Comparison of ENCODE assay signal across 29 cellular contexts in genomic region chr12:25972783-25973182, GRCh38. TPM values are rescaled to one million over a fixed set of nuclear protein-coding genes. Genes with fewer than 3 reads are reported as not detected.
DNase-seq lines count a peak whose midpoint lies in the region; ATAC-seq and TF ChIP-seq lines count a peak whose summit lies in the region.
"Had no signal": no experiment of that assay in that cellular context is flagged by ENCODE, and none has a peak within 500 bp of the region (broad histone marks: within the 10 kb centered on the region; RNA-seq: fewer than 3 reads in every experiment).

No MANE protein-coding gene starts in this region.

- no peak overlapping the region for H3K27ac ChIP-seq in foreskin keratinocyte
- no peak overlapping the region for H3K27ac ChIP-seq in right atrium auricular region
- H3K27ac ChIP-seq: HL-60, neural progenitor cell, SK-N-MC, VCaP had no signal

- ATAC-seq in foreskin keratinocyte: peak; percentile 19
- ATAC-seq in stimulated activated naive CD8-positive, alpha-beta T cell treated with anti-CD3 and anti-CD28 coated beads, Interleukin-15, Interleukin-2, amounts not matched to agents 100 U/mL and 50 U/mL, for 24 hours: no peak
- ATAC-seq: activated T-cell treated with anti-CD3 and anti-CD28 coated beads, Interleukin-2, amount 50 U/mL, for 72 hours had no signal

- DNase-seq in AG10803 (ENCODE audit: low read depth) (peak; percentile 68), NCI-H226 (peak; percentile 12), chondrocyte (ENCODE audit: low spot score) (no peak), foreskin keratinocyte (peak in 1 of 2 donors; percentile 25), right atrium auricular region (ENCODE audit: low spot score) (no peak), midbrain (lab: John Stamatoyannopoulos, UW) (no peak), HK-2 (ENCODE audit: unreplicated experiment) (no peak)
- no peak for DNase-seq in stimulated activated naive CD8-positive, alpha-beta T cell treated with anti-CD3 and anti-CD28 coated beads, Interleukin-15, Interleukin-2, amounts not matched to agents 100 U/mL and 50 U/mL, for 24 hours
- DNase-seq: activated CD4-positive, alpha-beta T cell treated with anti-CD3 and anti-CD28 coated beads for 48 hours; activated naive CD4-positive, alpha-beta T cell treated with anti-CD3 and anti-CD28 coated beads, Interleukin-2, amount 50 U/mL, for 16 hours; activated T-cell treated with anti-CD3 and anti-CD28 coated beads, Interleukin-2, amount 50 U/mL, for 72 hours; DMS79 treated with DMSO at 0.1 percent for 48 hours; effector CD4-positive, alpha-beta T cell; erythroblast; NCI-H1105; NCI-H1930; NCI-H2227 treated with DMSO at 0.1 percent for 48 hours; NCI-H748 treated with DMSO at 0.1 percent for 48 hours had no signal

- H3K27me3 ChIP-seq in foreskin keratinocyte (no peaks in the 10 kb centered on the region), right atrium auricular region (no peaks in the 10 kb centered on the region)
- H3K27me3 ChIP-seq: ascending aorta, neural progenitor cell had no signal

- H3K4me1 ChIP-seq in foreskin keratinocyte (no peaks in the 10 kb centered on the region), right atrium auricular region (peaks cover 0 to 87% of the 10 kb centered on the region in 2 donors)
- H3K4me1 ChIP-seq: HAP-1 had no signal

- H3K4me1 Mint-ChIP-seq in chondrocyte (ENCODE audit: low read depth): peaks cover 25% of the 10 kb centered on the region
- H3K4me1 Mint-ChIP-seq: B cell had no signal

- no peaks in the 10 kb centered on the region for H3K27me3 Mint-ChIP-seq in chondrocyte (ENCODE audit: low read depth)
- H3K27me3 Mint-ChIP-seq: type B pancreatic cell had no signal

- H3K4me3 Mint-ChIP-seq in chondrocyte (ENCODE audit: unreplicated experiment): no peak overlapping the region
- H3K4me3 Mint-ChIP-seq: activated T-cell treated with anti-CD3 and anti-CD28 coated beads, Interleukin-2, amount 50 U/mL, for 72 hours; B cell; neural progenitor cell; T-helper 2 cell treated with Interferon-gamma antibody and Interleukin-4, amounts not matched to agents 5 μg/mL and 100 μg/mL, for 36 hours; type B pancreatic cell had no signal

- H3K36me3 Mint-ChIP-seq in chondrocyte (ENCODE audit: low read depth): no peaks in the 10 kb centered on the region

- H3K9me3 ChIP-seq in right atrium auricular region: no peaks in the 10 kb centered on the region
- H3K9me3 ChIP-seq: ascending aorta, HAP-1, prostate gland had no signal

- H3K36me3 ChIP-seq in right atrium auricular region: no peaks in the 10 kb centered on the region
- H3K36me3 ChIP-seq: ascending aorta, HAP-1, neural progenitor cell, prostate gland had no signal

- TF ChIP-seq CTCF in AG10803 (conservative IDR thresholded peaks at IDR 0.05; ENCODE audit: low read length) (no peak), chondrocyte (IDR thresholded peaks at IDR 0.05) (no peak), foreskin keratinocyte (conservative IDR thresholded peaks at IDR 0.05) (no peak), right atrium auricular region (IDR thresholded peaks at IDR 0.05) (no peak)

- H3K4me3 ChIP-seq in AG10803 (ENCODE audit: low read length) (no peak overlapping the region), right atrium auricular region (no peak overlapping the region)
- H3K4me3 ChIP-seq: HAP-1, neural progenitor cell, prostate gland, SK-N-MC, skin epidermis had no signal

- H3K9me3 Mint-ChIP-seq in chondrocyte (ENCODE audit: low read depth): no peaks in the 10 kb centered on the region
- H3K9me3 Mint-ChIP-seq: activated T-cell treated with anti-CD3 and anti-CD28 coated beads, Interleukin-2, amount 50 U/mL, for 72 hours; T-helper 2 cell treated with Interferon-gamma antibody and Interleukin-4, amounts not matched to agents 5 μg/mL and 100 μg/mL, for 36 hours; type B pancreatic cell had no signal

- H3K27ac Mint-ChIP-seq in chondrocyte (ENCODE audit: unreplicated experiment): peak overlapping the region; percentile 29
- H3K27ac Mint-ChIP-seq: activated T-cell treated with anti-CD3 and anti-CD28 coated beads, Interleukin-2, amount 50 U/mL, for 72 hours; B cell; neural progenitor cell; T-helper 2 cell treated with Interferon-gamma antibody and Interleukin-4, amounts not matched to agents 5 μg/mL and 100 μg/mL, for 36 hours; type B pancreatic cell had no signal

RNA-seq across cellular contexts. Expression of gene RASSF8, which starts 14.3 kb away (rescaled TPM):
- total RNA-seq in chondrocyte (28.1 to 54.6 TPM (median 46.2 TPM) in 3 replicates), foreskin keratinocyte (15.6 and 17.1 TPM in 2 replicates), right atrium auricular region (10 to 100 TPM; 44.4 to 67.4 TPM)
- 2.2 and 2.5 TPM in 2 replicates for polyA plus RNA-seq in foreskin keratinocyte

Comparison
In these comparisons a context has a peak if more than half of its experiments do, and no peak if none do; other contexts are left out.
1. DNase-seq: peak in AG10803 (single experiment) and NCI-H226 (single experiment); none in chondrocyte (single experiment), right atrium auricular region (single experiment), stimulated activated naive CD8-positive, alpha-beta T cell treated with anti-CD3 and anti-CD28 coated beads, Interleukin-15, Interleukin-2, amounts not matched to agents 100 U/mL and 50 U/mL, for 24 hours (single experiment), midbrain (single experiment) and HK-2 (single experiment).